1 cellular context compared by ENCODE assay signal in genomic region chr9:89661956-89662717, GRCh38.
TF ChIP-seq lines count a peak whose summit lies in the region.

No MANE protein-coding gene starts in this region.

TF ChIP-seq in H1, 55 proteins besides CTCF, POLR2A, EP300 and RAD21 (continued from another document):
- TF ChIP-seq RXRA (IDR thresholded peaks at IDR 0.05; ENCODE audit: insufficient read depth, low read depth, low read length), result no peak
TF ChIP-seq in H1: peak in this region for 8.
